Comparison of ENCODE assay signal across 1 cellular context in genomic region chr11:111135101-111135500, GRCh38.
TF ChIP-seq lines count a peak whose summit lies in the region.

No MANE protein-coding gene starts in this region.

TF ChIP-seq in GM23338, 12 proteins besides CTCF, POLR2A, EP300 and RAD21 (continued from another document):
- TF ChIP-seq REST (IDR thresholded peaks at IDR 0.05; ENCODE audit: unreplicated experiment): no peak
- no peak for TF ChIP-seq JUNB (IDR thresholded peaks at IDR 0.05; ENCODE audit: unreplicated experiment)
- TF ChIP-seq EZH2 (IDR thresholded peaks at IDR 0.05; ENCODE audit: low read depth, unreplicated experiment): no peak
- no peak for TF ChIP-seq CREB1 (CRISPR knock-in tag; IDR thresholded peaks at IDR 0.05; ENCODE audit: low read depth)
- no peak for TF ChIP-seq ZNF462 (CRISPR knock-in tag; IDR thresholded peaks at IDR 0.05)
- TF ChIP-seq STAT1 (IDR thresholded peaks at IDR 0.05; ENCODE audit: unreplicated experiment): no peak
- TF ChIP-seq EZH2phosphoT487 (IDR thresholded peaks at IDR 0.05; ENCODE audit: unreplicated experiment): no peak
- TF ChIP-seq ZNF331 (CRISPR knock-in tag; IDR thresholded peaks at IDR 0.05; ENCODE audit: low read depth): no peak
- no peak for TF ChIP-seq ZNF114 (CRISPR knock-in tag; IDR thresholded peaks at IDR 0.05)
- no peak for TF ChIP-seq POLR2AphosphoS5 (IDR thresholded peaks at IDR 0.05; ENCODE audit: low read depth)
- TF ChIP-seq ETS1 (IDR thresholded peaks at IDR 0.05): no peak
TF ChIP-seq in GM23338: peak in this region for 0.
